Comparison of ENCODE assay signal across 27 cellular contexts in genomic region chr15:88015228-88015860, GRCh38.
A peak's percentile ranks its signal among the peaks of the same experiment; 100 is the strongest.
DNase-seq lines count a peak whose midpoint lies in the region; ATAC-seq and TF ChIP-seq lines count a peak whose summit lies in the region.
"Had no signal": no experiment of that assay in that cellular context is flagged by ENCODE, and none has a peak within 500 bp of the region (broad histone marks: within the 10 kb centered on the region; RNA-seq: fewer than 3 reads in every experiment).

No MANE protein-coding gene starts in this region.

- H3K27ac Mint-ChIP-seq in endodermal cell: no peak overlapping the region
- no peak overlapping the region for H3K27ac Mint-ChIP-seq in immature natural killer cell
- H3K27ac Mint-ChIP-seq: natural killer cell treated with Interleukin-12 subunit alpha and Interleukin-12 subunit beta and Interleukin-15 and Interleukin-18, amount 100 ng/mL, for 72 hours; stimulated activated naive B cell treated with anti-CD40 and anti-IgM and Interleukin-4, amounts not matched to agents 10 μg/mL and 1 μg/mL and 100 μg/mL, for 72 hours; T-helper 2 cell treated with Interferon-gamma antibody and Interleukin-4, amounts not matched to agents 5 μg/mL and 100 μg/mL, for 36 hours had no signal

- DNase-seq in Right ventricle myocardium inferior (ENCODE audit: missing footprints) (no peak), cardiac septum (ENCODE audit: low spot score) (no peak), endodermal cell (peak; percentile 66), middle frontal gyrus (ENCODE audit: extremely low spot score, low spot score) (peak; percentile 19), uterus (peak; percentile 20 to 27), immature natural killer cell (no peak)
- no peak for DNase-seq in activated CD4-positive, alpha-beta T cell treated with anti-CD3 and anti-CD28 coated beads, Interleukin-2, amount 50 U/mL, for 48 hours
- DNase-seq: activated CD8-positive, alpha-beta memory T cell treated with anti-CD3 and anti-CD28 coated beads, Interleukin-2, amount 50 U/mL, for 4 hours; cortex of kidney; midbrain; NCI-H1092 treated with DMSO at 0.1 percent for 48 hours; NCI-H2107; NCI-H510A; NK-92 treated with Interleukin-12 subunit alpha and Interleukin-12 subunit beta, amount 100 ng/mL, for 24 hours; stimulated activated naive B cell treated with anti-CD40 and anti-IgM and Interleukin-4, amounts not matched to agents 10 μg/mL and 1 μg/mL and 100 μg/mL, for 72 hours had no signal

- no peaks in the 10 kb centered on the region for H3K4me1 ChIP-seq in endodermal cell (ENCODE audit: control insufficient read depth, insufficient read depth, low read length)
- peaks cover 0 to 3% of the 10 kb centered on the region in 2 donors for H3K4me1 ChIP-seq in uterus
- H3K4me1 ChIP-seq: prostate gland, tibial nerve had no signal

- H3K4me3 ChIP-seq in endodermal cell (ENCODE audit: low read length) (no peak overlapping the region), uterus (no peak overlapping the region)
- H3K4me3 ChIP-seq: BLaER1, prostate gland, SK-N-MC, skin epidermis, tibial nerve had no signal

- no peak overlapping the region for H3K9ac ChIP-seq in endodermal cell (ENCODE audit: extremely low read depth, low read length, poor library complexity, severe bottlenecking)
- H3K9ac ChIP-seq: BLaER1 had no signal

- no peaks in the 10 kb centered on the region for H3K9me3 ChIP-seq in endodermal cell (ENCODE audit: control insufficient read depth, low read length)
- H3K9me3 ChIP-seq in uterus: no peaks in the 10 kb centered on the region
- H3K9me3 ChIP-seq: BLaER1, prostate gland, tibial nerve had no signal

- ATAC-seq in Right ventricle myocardium inferior: peak; percentile 86
- no peak for ATAC-seq in HG03342 (IDR thresholded peaks at IDR 0.05; ENCODE audit: unreplicated experiment)
- ATAC-seq: left lobe of liver; Panc1; stimulated activated naive B cell treated with anti-CD40 and anti-IgM and Interleukin-4, amounts not matched to agents 10 μg/mL and 1 μg/mL and 100 μg/mL, for 72 hours had no signal

- H3K36me3 Mint-ChIP-seq in endodermal cell (ENCODE audit: low read depth) (no peaks in the 10 kb centered on the region), immature natural killer cell (no peaks in the 10 kb centered on the region)
- H3K36me3 Mint-ChIP-seq: natural killer cell treated with Interleukin-12 subunit alpha and Interleukin-12 subunit beta and Interleukin-15 and Interleukin-18, amount 100 ng/mL, for 72 hours; stimulated activated naive B cell treated with anti-CD40 and anti-IgM and Interleukin-4, amounts not matched to agents 10 μg/mL and 1 μg/mL and 100 μg/mL, for 72 hours had no signal

- H3K27me3 Mint-ChIP-seq in endodermal cell (ENCODE audit: insufficient read depth) (peaks cover 5% of the 10 kb centered on the region), immature natural killer cell (ENCODE audit: low read depth in 3 of 3) (peaks cover 0 to 4% (median 4%) of the 10 kb centered on the region in 3 donors)
- H3K27me3 Mint-ChIP-seq: stimulated activated naive B cell treated with anti-CD40 and anti-IgM and Interleukin-4, amounts not matched to agents 10 μg/mL and 1 μg/mL and 100 μg/mL, for 72 hours had no signal

- intact Hi-C loops in Right ventricle myocardium inferior (cut with DNase I): loop anchor here (1.0 to 10.0 kb wide), 3 partner anchors 164 to 531 kb away; no protein-coding TSS in a partner anchor
- intact Hi-C loops in cardiac septum (cut with DNase I): loop anchor here (10.0 kb wide), 1 partner anchor 341 kb away; no protein-coding TSS in a partner anchor
- intact Hi-C loops in uterus (cut with DNase I; ENCODE audit: low total_unique reads): no loop called here

- H3K4me1 Mint-ChIP-seq in endodermal cell (peaks cover 9% of the 10 kb centered on the region), immature natural killer cell (no peaks in the 10 kb centered on the region)
- H3K4me1 Mint-ChIP-seq: stimulated activated naive B cell treated with anti-CD40 and anti-IgM and Interleukin-4, amounts not matched to agents 10 μg/mL and 1 μg/mL and 100 μg/mL, for 72 hours had no signal

- no peak overlapping the region for H3K27ac ChIP-seq in endodermal cell (ENCODE audit: low read depth, low read length)
- H3K27ac ChIP-seq in uterus: peak overlapping the region; percentile 45 to 48
- H3K27ac ChIP-seq: BLaER1, HL-60, prostate gland, SK-N-MC, skin epidermis, tibial nerve, VCaP had no signal

- H3K27me3 ChIP-seq in endodermal cell (ENCODE audit: control insufficient read depth, insufficient read depth, low read length, poor library complexity, severe bottlenecking) (peaks cover 8% of the 10 kb centered on the region), uterus (no peaks in the 10 kb centered on the region)
- H3K27me3 ChIP-seq: BLaER1, tibial nerve had no signal

- no peak overlapping the region for H3K4me3 Mint-ChIP-seq in endodermal cell
- no peak overlapping the region for H3K4me3 Mint-ChIP-seq in immature natural killer cell
- H3K4me3 Mint-ChIP-seq: natural killer cell treated with Interleukin-12 subunit alpha and Interleukin-12 subunit beta and Interleukin-15 and Interleukin-18, amount 100 ng/mL, for 72 hours; stimulated activated naive B cell treated with anti-CD40 and anti-IgM and Interleukin-4, amounts not matched to agents 10 μg/mL and 1 μg/mL and 100 μg/mL, for 72 hours; T-helper 2 cell treated with Interferon-gamma antibody and Interleukin-4, amounts not matched to agents 5 μg/mL and 100 μg/mL, for 36 hours had no signal

- H3K36me3 ChIP-seq in endodermal cell (ENCODE audit: control insufficient read depth, insufficient read depth, low read length) (no peaks in the 10 kb centered on the region), uterus (no peaks in the 10 kb centered on the region)
- H3K36me3 ChIP-seq: BLaER1, prostate gland had no signal

- H3K9me3 Mint-ChIP-seq in endodermal cell (no peaks in the 10 kb centered on the region), immature natural killer cell (peaks cover 0 to 3% (median 0%) of the 10 kb centered on the region in 6 donors)
- H3K9me3 Mint-ChIP-seq: natural killer cell treated with Interleukin-12 subunit alpha and Interleukin-12 subunit beta and Interleukin-15 and Interleukin-18, amount 100 ng/mL, for 72 hours; T-helper 2 cell treated with Interferon-gamma antibody and Interleukin-4, amounts not matched to agents 5 μg/mL and 100 μg/mL, for 36 hours had no signal

- no peak for TF ChIP-seq CTCF in endodermal cell (conservative IDR thresholded peaks at IDR 0.05)
- no peak for TF ChIP-seq CTCF in uterus (IDR thresholded peaks at IDR 0.05)

- WGBS in endodermal cell (ENCODE audit: insufficient coverage in 1 of 2, insufficient read length in 1 of 2), 2 experiments: 73 to 86% methylated on average over 5 to 9 of the region's 9 CpGs

- TF ChIP-seq POLR2A in uterus (IDR thresholded peaks at IDR 0.05): no peak

Comparison
In these comparisons a context has a peak if more than half of its experiments do, and no peak if none do; other contexts are left out.
1. DNase-seq: peak in endodermal cell (single experiment), middle frontal gyrus (single experiment) and uterus (2 of 2); none in Right ventricle myocardium inferior (single experiment), cardiac septum (single experiment), activated CD4-positive, alpha-beta T cell treated with anti-CD3 and anti-CD28 coated beads, Interleukin-2, amount 50 U/mL, for 48 hours (0 of 2) and immature natural killer cell (0 of 3).